Comparison of ENCODE assay signal across 20 cellular contexts in genomic region chr2:109280804-109281203, GRCh38.
A peak's percentile ranks its signal among the peaks of the same experiment; 100 is the strongest.
DNase-seq lines count a peak whose midpoint lies in the region; ATAC-seq and TF ChIP-seq lines count a peak whose summit lies in the region.
"Had no signal": no experiment of that assay in that cellular context is flagged by ENCODE, and none has a peak within 500 bp of the region (broad histone marks: within the 10 kb centered on the region; RNA-seq: fewer than 3 reads in every experiment).

No MANE protein-coding gene starts in this region.

- no CpG with 5 or more reads among the region's 7 CpGs for WGBS in mesendoderm (ENCODE audit: extremely low coverage, insufficient coverage, low lambda C conversion rate)

- H3K27me3 ChIP-seq in mesendoderm (ENCODE audit: insufficient read depth, low read length, poor library complexity) (no peaks in the 10 kb centered on the region), lower lobe of right lung (ENCODE audit: low read depth) (no peaks in the 10 kb centered on the region)

- no peaks in the 10 kb centered on the region for H3K36me3 ChIP-seq in mesendoderm (ENCODE audit: control insufficient read depth, insufficient read depth, low read length)
- no peaks in the 10 kb centered on the region for H3K36me3 ChIP-seq in lower lobe of right lung

- no peak overlapping the region for H3K4me3 Mint-ChIP-seq in brain
- H3K4me3 Mint-ChIP-seq: activated CD4-positive, alpha-beta T cell treated with anti-CD3 and anti-CD28 coated beads, Interleukin-2, amount 10 ng/mL, durations not matched to agents 7 days and 5 days; stimulated activated naive CD8-positive, alpha-beta T cell treated with anti-CD3 and anti-CD28 coated beads, Interleukin-15, amount 100 ng/mL, for 72 hours had no signal

- no peak overlapping the region for H3K27ac ChIP-seq in mesendoderm (ENCODE audit: low read depth, low read length)
- no peak overlapping the region for H3K27ac ChIP-seq in RWPE1
- no peak overlapping the region for H3K27ac ChIP-seq in lower lobe of right lung

- CTCF ChIA-PET in RWPE1 (lab: Yijun Ruan, JAX): no interaction called here

- TF ChIP-seq CTCF in GM12865 (IDR thresholded peaks at IDR 0.05; ENCODE audit: insufficient read depth, low read depth, low read length, missing control alignments): no peak
- peak; percentile 24 for TF ChIP-seq CTCF in NB4 (IDR thresholded peaks at IDR 0.05; ENCODE audit: low read depth, low read length)
- TF ChIP-seq CTCF in brain (conservative IDR thresholded peaks at IDR 0.05): peak in 1 of 2 experiments; percentile 23
- TF ChIP-seq CTCF in RWPE1 (conservative IDR thresholded peaks at IDR 0.05; ENCODE audit: low read depth): no peak
- TF ChIP-seq CTCF in lower lobe of right lung (IDR thresholded peaks at IDR 0.05): no peak

- no peak overlapping the region for H3K4me2 ChIP-seq in mesendoderm (ENCODE audit: low read length)

- H4K5ac ChIP-seq in mesendoderm (ENCODE audit: low read length): no peak overlapping the region

- H3K79me2 ChIP-seq in mesendoderm (ENCODE audit: control insufficient read depth, insufficient read depth, low read length): no peaks in the 10 kb centered on the region

- no peak for TF ChIP-seq POLR2A in NB4 (IDR thresholded peaks at IDR 0.05; ENCODE audit: extremely low read depth, insufficient read length)

- no peak overlapping the region for H4K8ac ChIP-seq in mesendoderm (ENCODE audit: low read depth, low read length)

- H3K9ac ChIP-seq in mesendoderm (ENCODE audit: low read length): no peak overlapping the region

- H2BK15ac ChIP-seq in mesendoderm (replicated peaks; ENCODE audit: low read depth): no peak overlapping the region

- H3K4ac ChIP-seq in mesendoderm (ENCODE audit: low read depth, low read length): no peak overlapping the region

- no peak overlapping the region for H2AK5ac ChIP-seq in mesendoderm (ENCODE audit: low read length)

- H3K79me1 ChIP-seq in mesendoderm (ENCODE audit: low read length): no peaks in the 10 kb centered on the region

- H3K27ac Mint-ChIP-seq in brain: peak overlapping the region in 4 of 5 experiments; percentile 21 to 48 (median 32)
- H3K27ac Mint-ChIP-seq: activated CD4-positive, alpha-beta T cell treated with anti-CD3 and anti-CD28 coated beads, Interleukin-2, amount 10 ng/mL, durations not matched to agents 7 days and 5 days had no signal

- no peaks in the 10 kb centered on the region for H3K36me3 Mint-ChIP-seq in brain

- H3K9me3 Mint-ChIP-seq in brain: no peaks in the 10 kb centered on the region
- H3K9me3 Mint-ChIP-seq: activated CD4-positive, alpha-beta T cell treated with anti-CD3 and anti-CD28 coated beads, Interleukin-2, amount 10 ng/mL, durations not matched to agents 7 days and 5 days; stimulated activated naive CD8-positive, alpha-beta T cell treated with anti-CD3 and anti-CD28 coated beads, Interleukin-15, amount 100 ng/mL, for 72 hours had no signal

- no peak overlapping the region for H3K56ac ChIP-seq in mesendoderm (ENCODE audit: low read length)

- ATAC-seq in lower lobe of right lung: no peak
- ATAC-seq: stimulated activated naive CD8-positive, alpha-beta T cell treated with anti-CD3 and anti-CD28 coated beads, Interleukin-15, amount 100 ng/mL, for 72 hours had no signal

- H3K4me1 Mint-ChIP-seq in brain: peaks cover 96% of the 10 kb centered on the region
- H3K4me1 Mint-ChIP-seq: activated CD4-positive, alpha-beta T cell treated with anti-CD3 and anti-CD28 coated beads, Interleukin-2, amount 10 ng/mL, durations not matched to agents 7 days and 5 days had no signal

- H3K4me1 ChIP-seq in mesendoderm (ENCODE audit: control insufficient read depth, low read depth, low read length): no peaks in the 10 kb centered on the region
- peaks cover 41% of the 10 kb centered on the region for H3K4me1 ChIP-seq in lower lobe of right lung

- H3K18ac ChIP-seq in mesendoderm (ENCODE audit: low read length): no peak overlapping the region

- DNase-seq in GM12865 (ENCODE audit: low read depth) (peak; percentile 14), NB4 (ENCODE audit: low read depth) (peak; percentile 49), mesendoderm (peak; percentile 22), NCI-H774 (lab: John Stamatoyannopoulos, UW) (no peak), RWPE1 (ENCODE audit: low spot score) (no peak), lower lobe of right lung (no peak)
- DNase-seq: activated CD4-positive, alpha-beta T cell treated with anti-CD3 and anti-CD28 coated beads, Interleukin-2, amount 10 ng/mL, durations not matched to agents 7 days and 5 days; activated T-cell treated with anti-CD3 and anti-CD28 coated beads, Interleukin-2, amount 50 U/mL, for 48 hours; C1 segment of cervical spinal cord; cerebellar nuclear complex; glutamatergic neuron; Kasumi-1; kidney glomerular epithelial cell; NCI-H2029 treated with DMSO at 0.1 percent for 48 hours; NK-92 treated with Interleukin-12 subunit alpha and Interleukin-12 subunit beta, amount 100 ng/mL, for 24 hours; posterior cingulate gyrus; stimulated activated CD4-positive, alpha-beta T cell treated with anti-CD3 and anti-CD28 coated beads, Interleukin-12 subunit alpha, Interleukin-12 subunit beta, amount 100 ng/mL, for 4 hours; stimulated activated naive CD8-positive, alpha-beta T cell treated with anti-CD3 and anti-CD28 coated beads, Interleukin-15, amount 100 ng/mL, for 72 hours; T1000 had no signal

- H3K4me3 ChIP-seq in GM12865 (ENCODE audit: low read depth, low read length) (no peak overlapping the region), NB4 (ENCODE audit: low read depth, low read length) (no peak overlapping the region), mesendoderm (ENCODE audit: low read length) (no peak overlapping the region), lower lobe of right lung (no peak overlapping the region)

- POLR2A ChIA-PET in RWPE1 (lab: Yijun Ruan, JAX; ENCODE audit: low non-redundant PET): no interaction called here

- no peaks in the 10 kb centered on the region for H3K9me3 ChIP-seq in lower lobe of right lung

- H2BK5ac ChIP-seq in mesendoderm (ENCODE audit: low read length): no peak overlapping the region

- no peak overlapping the region for H2BK120ac ChIP-seq in mesendoderm (ENCODE audit: low read depth, low read length)

- H3K27me3 Mint-ChIP-seq in brain: no peaks in the 10 kb centered on the region
- H3K27me3 Mint-ChIP-seq: activated CD4-positive, alpha-beta T cell treated with anti-CD3 and anti-CD28 coated beads, Interleukin-2, amount 10 ng/mL, durations not matched to agents 7 days and 5 days; stimulated activated naive CD8-positive, alpha-beta T cell treated with anti-CD3 and anti-CD28 coated beads, Interleukin-15, amount 100 ng/mL, for 72 hours had no signal

- intact Hi-C loops in lower lobe of right lung (cut with DNase I): no loop called here

- no peak overlapping the region for H3K23ac ChIP-seq in mesendoderm (ENCODE audit: low read length)

Comparison
In these comparisons a context has a peak if more than half of its experiments do, and no peak if none do; other contexts are left out.
1. DNase-seq: peak in GM12865 (single experiment), NB4 (single experiment) and mesendoderm (single experiment); none in NCI-H774 (single experiment), RWPE1 (single experiment) and lower lobe of right lung (single experiment).